ENCODE assay signal across 8 cellular contexts in genomic region chr10:80455461-80456345, GRCh38. TPM values are rescaled to one million over a fixed set of nuclear protein-coding genes. Genes with fewer than 3 reads are reported as not detected.
A peak's percentile ranks its signal among the peaks of the same experiment; 100 is the strongest.
DNase-seq lines count a peak whose midpoint lies in the region; ATAC-seq and TF ChIP-seq lines count a peak whose summit lies in the region.

No MANE protein-coding gene starts in this region.

- no peak overlapping the region for H2AFZ ChIP-seq in Karpas-422 (ENCODE audit: low read length)

- H3K79me2 ChIP-seq in Karpas-422 (ENCODE audit: low read length) = no peaks in the 10 kb centered on the region

- H3K4me1 ChIP-seq in Karpas-422 (ENCODE audit: low read length) = peaks cover 15% of the 10 kb centered on the region

- TF ChIP-seq CTCF in AG04449 (IDR thresholded peaks at IDR 0.05; ENCODE audit: insufficient read depth, low read length, missing control alignments) (no peak), coronary artery (IDR thresholded peaks at IDR 0.05) (no peak)

- H3K4me2 ChIP-seq in Karpas-422 (ENCODE audit: low read depth, low read length, poor library complexity, severe bottlenecking) = peak overlapping the region; percentile 85

- H3K4me3 Mint-ChIP-seq in naive B cell = peak overlapping the region; percentile 89 to 98 (median 94)

- peaks cover 0 to 2% (median 0%) of the 10 kb centered on the region in 7 donors for H3K9me3 Mint-ChIP-seq in naive B cell

- H3K36me3 Mint-ChIP-seq in naive B cell = no peaks in the 10 kb centered on the region

- H4K20me1 ChIP-seq in Karpas-422 (ENCODE audit: insufficient read depth, low read depth, low read length) = peaks cover 17% of the 10 kb centered on the region; the same call in 1 of the 2 replicates

- peak overlapping the region; percentile 79 for H3K4me3 ChIP-seq in AG04449 (ENCODE audit: low read depth, low read length)
- peak overlapping the region; percentile 73; the same call in 1 of the 2 replicates for H3K4me3 ChIP-seq in Karpas-422 (ENCODE audit: low read length)
- peak overlapping the region; percentile 88 for H3K4me3 ChIP-seq in coronary artery

- CTCF ChIA-PET in AG04449 (lab: Yijun Ruan, JAX) = interaction anchor here (2.0 to 33.8 kb wide), 2 partner anchors 11 to 50 kb away, joined by 6 to 717 read pairs; no protein-coding TSS in a partner anchor

- DNase-seq in AG04449 (ENCODE audit: low read depth, low spot score) = no peak
- no peak for DNase-seq in Karpas-422
- no peak for DNase-seq in coronary artery (ENCODE audit: low spot score)
- no peak for DNase-seq in naive B cell
- no peak for DNase-seq in nucleus accumbens (lab: John Stamatoyannopoulos, UW)
- DNase-seq in effector CD4-positive, alpha-beta T cell = no peak
- DNase-seq in A172 (ENCODE audit: low spot score) = no peak

- no peak for ATAC-seq in naive B cell (ENCODE audit: low read depth in 2 of 2)
- no peak for ATAC-seq in HG03196 (IDR thresholded peaks at IDR 0.05; ENCODE audit: unreplicated experiment)

- H3K36me3 ChIP-seq in Karpas-422 (ENCODE audit: insufficient read depth, low read length) = no peaks in the 10 kb centered on the region

- 0 out of 2 replicates have a peak, but pooled peaks cover 3% of the 10 kb centered on the region for H3K27me3 ChIP-seq in Karpas-422 (ENCODE audit: low read length)

- no peaks in the 10 kb centered on the region for H3K9me3 ChIP-seq in Karpas-422 (ENCODE audit: low read length)

- H3K27ac Mint-ChIP-seq in naive B cell = peak overlapping the region in 5 of 6 donors; percentile 25 to 95 (median 86)

- H3K4me1 Mint-ChIP-seq in naive B cell = peaks cover 44 to 57% (median 53%) of the 10 kb centered on the region in 3 donors

- H3K27ac ChIP-seq in Karpas-422 (ENCODE audit: low read length) (no peak overlapping the region), coronary artery (peak overlapping the region; percentile 97 to 98)

- peak overlapping the region; percentile 68 for H3K9ac ChIP-seq in Karpas-422 (ENCODE audit: low read length)

- H3K9me2 ChIP-seq in Karpas-422 (replicated peaks; ENCODE audit: insufficient read depth, low read length) = no peaks in the 10 kb centered on the region

- POLR2A ChIA-PET in AG04449 (lab: Yijun Ruan, JAX) = no interaction called here

- no peaks in the 10 kb centered on the region for H3K27me3 Mint-ChIP-seq in naive B cell

RNA-seq across cellular contexts. Expression of gene TSPAN14, which starts 1.6 kb away (rescaled TPM):
- total RNA-seq in Karpas-422 (2014; rRNA removed; shearing (Covaris generic); ENCODE audit: low replicate concordance) = 3.4 TPM in 2 replicates
- 10 to 100 TPM; 31.0 to 60.8 (median 38.1) TPM for polyA plus RNA-seq in naive B cell (ENCODE audit: low read depth in 6 of 6)
- 35.0 and 38.4 TPM in 2 replicates for total RNA-seq in A172 (2014; rRNA removed; shearing (Covaris generic))

RNA-seq across cellular contexts. Expression of gene PRXL2A, which starts 47.4 kb away (rescaled TPM):
- 1.7 and 7.2 TPM in 2 replicates for total RNA-seq in Karpas-422 (2014; rRNA removed; shearing (Covaris generic); ENCODE audit: low replicate concordance)
- polyA plus RNA-seq in naive B cell (ENCODE audit: low read depth in 6 of 6) = 10 to 100 TPM in 2 of 6 donors, 1 to 10 TPM in 4; 2.5 to 13.9 (median 8.3) TPM
- 28.0 and 31.4 TPM in 2 replicates for total RNA-seq in A172 (2014; rRNA removed; shearing (Covaris generic))
